Comparison of ENCODE assay signal across 8 cellular contexts in the genomic region with DNA sequence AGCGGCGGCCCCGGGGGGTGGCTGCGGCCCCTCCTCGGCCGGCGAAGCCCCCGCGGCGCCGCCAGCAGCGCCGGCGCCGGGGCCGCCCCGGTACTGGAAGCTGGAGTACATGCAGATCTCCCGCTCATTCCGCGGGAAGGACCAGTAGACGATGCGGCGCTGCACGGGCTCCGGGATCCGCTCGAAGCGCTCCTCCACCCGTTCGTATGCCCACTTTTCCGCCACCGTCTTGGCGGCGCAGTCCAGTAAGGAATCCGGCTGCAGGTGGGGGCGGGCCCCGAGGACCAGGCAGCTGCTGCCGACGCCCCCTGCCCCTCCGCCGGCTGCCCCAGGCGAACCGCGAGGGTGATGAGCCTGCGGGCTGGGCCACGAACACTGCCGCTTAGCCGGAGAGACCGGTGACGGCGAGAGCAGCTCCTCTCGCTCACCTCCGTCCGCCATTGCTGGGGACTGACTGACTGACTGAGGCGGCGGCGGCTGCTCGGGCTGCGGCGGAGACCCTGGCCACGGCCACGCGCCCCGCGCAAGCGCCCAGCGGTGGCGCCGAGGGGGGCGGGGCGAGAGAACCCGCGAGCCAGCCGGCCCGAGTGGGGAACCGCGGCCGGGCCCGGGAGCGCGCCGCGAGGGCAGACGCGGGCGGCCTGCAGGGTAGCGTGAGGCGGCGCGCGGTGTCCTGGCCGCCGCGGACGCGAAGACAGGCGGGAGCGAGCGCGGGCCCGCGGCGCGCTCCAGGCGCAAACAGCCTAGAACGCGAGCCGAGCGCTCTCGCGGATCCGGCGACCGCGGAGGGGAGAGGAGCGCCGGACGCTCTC. TPM values are rescaled to one million over a fixed set of nuclear protein-coding genes. Genes with fewer than 3 reads are reported as not detected.
A peak's percentile ranks its signal among the peaks of the same experiment; 100 is the strongest.
DNase-seq lines count a peak whose midpoint lies in the region; ATAC-seq and TF ChIP-seq lines count a peak whose summit lies in the region.

A gene (minus strand): TSS at position 696 of the 812 bp plus-strand sequence. CDS start 255 bp downstream, at position 441.

- H3K36me3 ChIP-seq in endocrine pancreas (ENCODE audit: control insufficient read depth, insufficient read depth, low read length) = no peaks in the 10 kb centered on the region
- H3K36me3 ChIP-seq in mesodermal cell (ENCODE audit: control insufficient read depth, insufficient read depth, low read length) = no peaks in the 10 kb centered on the region

- WGBS in mesodermal cell (ENCODE audit: insufficient coverage in 2 of 2), 2 experiments = 0 to 1% methylated on average over 99 to 106 of the region's 118 CpGs

- peak; percentile 52 for ATAC-seq in HG02763 (IDR thresholded peaks at IDR 0.05; ENCODE audit: unreplicated experiment)
- no peak for ATAC-seq in HG03135 (IDR thresholded peaks at IDR 0.05; ENCODE audit: unreplicated experiment)

- H3K9me3 ChIP-seq in endocrine pancreas (ENCODE audit: control insufficient read depth, low read length) = no peaks in the 10 kb centered on the region
- no peaks in the 10 kb centered on the region for H3K9me3 ChIP-seq in mesodermal cell (ENCODE audit: control insufficient read depth, low read length)

- TF ChIP-seq CTCF in GM12864 (IDR thresholded peaks at IDR 0.05; ENCODE audit: low read depth, low read length, missing control alignments) = no peak

- H3K27ac ChIP-seq in mesodermal cell (ENCODE audit: low read depth, low read length, severe bottlenecking) = peak within 1 kb of the TSS; percentile 43

- peak within 1 kb of the TSS; percentile 86 for H3K9ac ChIP-seq in endocrine pancreas (ENCODE audit: control insufficient read depth, insufficient read depth, low read length)

- H3K4me1 ChIP-seq in endocrine pancreas (ENCODE audit: control insufficient read depth, insufficient read depth, low read length) (peaks cover 4% of the 10 kb centered on the region), mesodermal cell (ENCODE audit: control insufficient read depth, insufficient read depth, low read length, poor library complexity, severe bottlenecking) (peaks cover 3% of the 10 kb centered on the region)

- DNase-seq in GM12864 (ENCODE audit: low read depth) (no peak), NCI-H345 treated with DMSO at 0.1 percent for 48 hours (lab: John Stamatoyannopoulos, UW; ENCODE audit: unreplicated experiment) (peak; percentile 49)
- peak; percentile 13 for DNase-seq in activated CD8-positive, alpha-beta memory T cell treated with anti-CD3 and anti-CD28 coated beads, Interleukin-2, amount 50 U/mL, for 1 hour (ENCODE audit: extremely low read depth)
- peak; percentile 33 for DNase-seq in stimulated activated CD8-positive, alpha-beta memory T cell treated with anti-CD3 and anti-CD28 coated beads, Interleukin-15, amount 100 ng/mL, for 1 hour (ENCODE audit: low read depth)

- H3K27me3 ChIP-seq in endocrine pancreas (ENCODE audit: control insufficient read depth, insufficient read depth, low read length) = no peaks in the 10 kb centered on the region

- peak within 1 kb of the TSS; percentile 70 for H3K4me3 ChIP-seq in GM12864 (ENCODE audit: low read depth, low read length)
- peak within 1 kb of the TSS; percentile 95 for H3K4me3 ChIP-seq in endocrine pancreas (ENCODE audit: control insufficient read depth, insufficient read depth, low read length)
- peak within 1 kb of the TSS; percentile 62 for H3K4me3 ChIP-seq in mesodermal cell (ENCODE audit: extremely low read depth, insufficient read depth, low read length, poor library complexity, severe bottlenecking)

RNA-seq across cellular contexts. Expression of the gene that starts here (rescaled TPM):
- 1.8 TPM for polyA plus RNA-seq in mesodermal cell (2013, experiment 1 of 2)
- 1.7 TPM for polyA plus RNA-seq in mesodermal cell (2013, experiment 2 of 2)
